ENCODE assay signal across 17 cellular contexts in the genomic region with DNA sequence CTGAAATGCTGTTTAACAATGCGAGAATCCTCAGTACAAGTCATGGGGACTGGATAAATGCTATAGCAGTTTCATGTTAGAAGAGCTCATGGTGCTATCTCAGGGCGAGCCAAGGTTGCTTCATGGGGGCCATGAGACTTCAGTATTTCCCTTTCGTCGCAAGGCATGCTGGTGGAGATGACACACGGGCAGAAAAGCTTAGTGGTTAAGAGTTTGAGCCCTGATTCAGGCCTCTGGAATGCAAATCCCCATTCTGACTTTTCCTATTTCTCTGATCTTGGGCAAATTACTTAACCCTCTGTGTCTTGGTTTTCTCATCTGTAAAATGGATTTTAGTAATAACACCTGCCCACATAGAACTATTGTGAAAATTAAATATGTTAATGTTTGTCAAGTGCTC. TPM values are rescaled to one million over a fixed set of nuclear protein-coding genes. Genes with fewer than 3 reads are reported as not detected.
DNase-seq lines count a peak whose midpoint lies in the region; FAIRE-seq and TF ChIP-seq lines count a peak whose summit lies in the region.
"Had no signal": no experiment of that assay in that cellular context is flagged by ENCODE, and none has a peak within 500 bp of the region (broad histone marks: within the 10 kb centered on the region; RNA-seq: fewer than 3 reads in every experiment).

No MANE protein-coding gene starts in this region.

- H3K9me3 ChIP-seq in astrocyte (ENCODE audit: insufficient read depth, low read depth, low read length) (no peaks in the 10 kb centered on the region), left ventricle myocardium inferior (replicated peaks) (no peaks in the 10 kb centered on the region)
- H3K9me3 ChIP-seq: BLaER1 treated with 17β-estradiol and CSF1 and Interleukin-3, amounts not matched to agents 10 nM and 100 nM; esophagus squamous epithelium; SJSA1 had no signal

- intact Hi-C loops in activated CD4-positive, alpha-beta memory T cell treated with anti-CD3 and anti-CD28 coated beads for 36 hours (cut with micrococcal nuclease): no loop called here
- intact Hi-C loops in left ventricle myocardium inferior (cut with micrococcal nuclease): no loop called here

- H3K27ac Mint-ChIP-seq in astrocyte (ENCODE audit: unreplicated experiment): no peak overlapping the region
- H3K27ac Mint-ChIP-seq in activated CD4-positive, alpha-beta memory T cell treated with anti-CD3 and anti-CD28 coated beads for 36 hours: no peak overlapping the region
- H3K27ac Mint-ChIP-seq: activated T-helper 1 cell treated with anti-CD3 and anti-CD28 coated beads, Interleukin-12 subunit alpha, Interleukin-12 subunit beta, Interleukin-2, Interleukin-4 antibody, amounts not matched to agents 30 ng/mL and 10 ng/mL and 1 ng/mL, durations not matched to agents 14 hours and 24 hours and 36 hours; nephron progenitor cell had no signal

- H3K27me3 Mint-ChIP-seq in astrocyte (ENCODE audit: low read depth, unreplicated experiment): no peaks in the 10 kb centered on the region
- peaks cover 3% of the 10 kb centered on the region for H3K27me3 Mint-ChIP-seq in activated CD4-positive, alpha-beta memory T cell treated with anti-CD3 and anti-CD28 coated beads for 36 hours

- CTCF ChIA-PET in activated CD4-positive, alpha-beta memory T cell treated with anti-CD3 and anti-CD28 coated beads for 36 hours (lab: Charles Lee): interaction anchor here (0.6 kb wide), 1 partner anchor 419 kb away, joined by 3 read pairs; no protein-coding TSS in a partner anchor

- DNase-seq in ACHN (peak; percentile 89), HFF-Myc (ENCODE audit: extremely low read depth, low read depth) (peak; percentile 36), astrocyte (ENCODE audit: low read depth) (peak; percentile 88), iPS-NIHi7 (ENCODE audit: extremely low spot score) (peak; percentile 15), left ventricle myocardium inferior (no peak), cerebellum (ENCODE audit: low spot score) (no peak), DMS114 treated with DMSO at 0.1 percent for 48 hours (lab: John Stamatoyannopoulos, UW; ENCODE audit: unreplicated experiment) (no peak)
- DNase-seq in activated CD4-positive, alpha-beta memory T cell treated with anti-CD3 and anti-CD28 coated beads for 36 hours: no peak
- DNase-seq: esophagus squamous epithelium, left colon, NCI-H1417, NCI-H526 treated with DMSO at 0.1 percent for 48 hours, nephron progenitor cell had no signal

- POLR2A ChIA-PET in activated CD4-positive, alpha-beta memory T cell treated with anti-CD3 and anti-CD28 coated beads for 36 hours (lab: Charles Lee): no interaction called here

- FAIRE-seq in astrocyte (lab: Jason Lieb, UNC): no peak

- H3K4me3 ChIP-seq in HFF-Myc (replicated peaks; ENCODE audit: low read depth, low read length) (no peak overlapping the region), astrocyte (ENCODE audit: insufficient read depth, low read depth, low read length) (no peak overlapping the region), left ventricle myocardium inferior (no peak overlapping the region)
- H3K4me3 ChIP-seq: BLaER1 treated with 17β-estradiol and CSF1 and Interleukin-3, amounts not matched to agents 10 nM and 100 nM; cardiac muscle cell; esophagus squamous epithelium; SJSA1 had no signal

- in situ Hi-C loops in ACHN (cut with HindIII; ENCODE audit: low pct_ligation_motif_present, low pct_unique_long_range_greater_than_20kb, low sequenced_read_pairs): no loop called here

- H4K20me1 ChIP-seq in astrocyte (ENCODE audit: insufficient read depth, low read length): no peaks in the 10 kb centered on the region
- H4K20me1 ChIP-seq: BLaER1 treated with 17β-estradiol and CSF1 and Interleukin-3, amounts not matched to agents 10 nM and 100 nM had no signal

- no peak overlapping the region for H3K27ac ChIP-seq in astrocyte (ENCODE audit: low read depth, low read length)
- H3K27ac ChIP-seq in left ventricle myocardium inferior (replicated peaks): no peak overlapping the region
- H3K27ac ChIP-seq: BLaER1 treated with 17β-estradiol and CSF1 and Interleukin-3, amounts not matched to agents 10 nM and 100 nM; cardiac muscle cell; esophagus squamous epithelium; SJSA1 had no signal

- peak overlapping the region; percentile 6 for H2AFZ ChIP-seq in astrocyte (ENCODE audit: low read depth, low read length)

- H3K27me3 ChIP-seq in astrocyte (ENCODE audit: insufficient read depth, low read length) (no peaks in the 10 kb centered on the region), left ventricle myocardium inferior (ENCODE audit: low read depth) (peaks cover 12% of the 10 kb centered on the region)
- H3K27me3 ChIP-seq: BLaER1 treated with 17β-estradiol and CSF1 and Interleukin-3, amounts not matched to agents 10 nM and 100 nM; cardiac muscle cell; esophagus squamous epithelium; SJSA1 had no signal

- peak overlapping the region; percentile 0 for H3K4me2 ChIP-seq in astrocyte (ENCODE audit: low read length)
- H3K4me2 ChIP-seq: BLaER1 treated with 17β-estradiol and CSF1 and Interleukin-3, amounts not matched to agents 10 nM and 100 nM had no signal

- H3K36me3 Mint-ChIP-seq in astrocyte (ENCODE audit: low read depth, unreplicated experiment): no peaks in the 10 kb centered on the region
- H3K36me3 Mint-ChIP-seq in activated CD4-positive, alpha-beta memory T cell treated with anti-CD3 and anti-CD28 coated beads for 36 hours: no peaks in the 10 kb centered on the region

- TF ChIP-seq CTCF in HFF-Myc (IDR thresholded peaks at IDR 0.05; ENCODE audit: low read depth, low read length, missing control alignments) (no peak), astrocyte (IDR thresholded peaks at IDR 0.05; ENCODE audit: insufficient read depth, low read depth, low read length) (no peak), left ventricle myocardium inferior (IDR thresholded peaks at IDR 0.05; ENCODE audit: borderline replicate concordance) (no peak)

- H3K36me3 ChIP-seq in astrocyte (ENCODE audit: insufficient read depth, low read length): no peaks in the 10 kb centered on the region
- no peaks in the 10 kb centered on the region for H3K36me3 ChIP-seq in left ventricle myocardium inferior
- H3K36me3 ChIP-seq: BLaER1 treated with 17β-estradiol and CSF1 and Interleukin-3, amounts not matched to agents 10 nM and 100 nM; cardiac muscle cell; esophagus squamous epithelium; SJSA1 had no signal

- peaks cover 8% of the 10 kb centered on the region for H3K4me1 Mint-ChIP-seq in astrocyte (ENCODE audit: low read depth, unreplicated experiment)
- no peaks in the 10 kb centered on the region for H3K4me1 Mint-ChIP-seq in activated CD4-positive, alpha-beta memory T cell treated with anti-CD3 and anti-CD28 coated beads for 36 hours (ENCODE audit: low read depth)

- H3K9me3 Mint-ChIP-seq in astrocyte (ENCODE audit: unreplicated experiment): no peaks in the 10 kb centered on the region
- no peaks in the 10 kb centered on the region for H3K9me3 Mint-ChIP-seq in activated CD4-positive, alpha-beta memory T cell treated with anti-CD3 and anti-CD28 coated beads for 36 hours
- H3K9me3 Mint-ChIP-seq: activated T-helper 1 cell treated with anti-CD3 and anti-CD28 coated beads, Interleukin-12 subunit alpha, Interleukin-12 subunit beta, Interleukin-2, Interleukin-4 antibody, amounts not matched to agents 30 ng/mL and 10 ng/mL and 1 ng/mL, durations not matched to agents 14 hours and 24 hours and 36 hours; nephron progenitor cell had no signal

- H3K4me1 ChIP-seq in astrocyte (ENCODE audit: insufficient read depth, low read length) (no peaks in the 10 kb centered on the region), left ventricle myocardium inferior (no peaks in the 10 kb centered on the region)
- H3K4me1 ChIP-seq: BLaER1 treated with 17β-estradiol and CSF1 and Interleukin-3, amounts not matched to agents 10 nM and 100 nM; esophagus squamous epithelium; SJSA1 had no signal

- no peak overlapping the region for H3K4me3 Mint-ChIP-seq in astrocyte (ENCODE audit: unreplicated experiment)
- no peak overlapping the region for H3K4me3 Mint-ChIP-seq in activated CD4-positive, alpha-beta memory T cell treated with anti-CD3 and anti-CD28 coated beads for 36 hours
- H3K4me3 Mint-ChIP-seq: activated T-helper 1 cell treated with anti-CD3 and anti-CD28 coated beads, Interleukin-12 subunit alpha, Interleukin-12 subunit beta, Interleukin-2, Interleukin-4 antibody, amounts not matched to agents 30 ng/mL and 10 ng/mL and 1 ng/mL, durations not matched to agents 14 hours and 24 hours and 36 hours; nephron progenitor cell had no signal

- no peaks in the 10 kb centered on the region for H3K79me2 ChIP-seq in astrocyte (ENCODE audit: insufficient read depth, low read length)

- H3K9ac ChIP-seq in astrocyte (ENCODE audit: low read length): no peak overlapping the region
- H3K9ac ChIP-seq: BLaER1 treated with 17β-estradiol and CSF1 and Interleukin-3, amounts not matched to agents 10 nM and 100 nM had no signal

RNA-seq across cellular contexts. Expression of a gene that starts 57.4 kb away (rescaled TPM):
- total RNA-seq in astrocyte (30.1 and 35.7 TPM in 2 replicates), left ventricle myocardium inferior (40.6 TPM), cerebellum (84.7 TPM)
- 1 to 10 TPM; 6.3 to 7.0 TPM for total RNA-seq in activated CD4-positive, alpha-beta memory T cell treated with anti-CD3 and anti-CD28 coated beads for 36 hours

Comparison
In these comparisons a context has a peak if more than half of its experiments do, and no peak if none do; other contexts are left out.
1. DNase-seq: peak in ACHN (single experiment), HFF-Myc (single experiment), astrocyte (single experiment) and iPS-NIHi7 (single experiment); none in activated CD4-positive, alpha-beta memory T cell treated with anti-CD3 and anti-CD28 coated beads for 36 hours (single experiment), left ventricle myocardium inferior (single experiment), cerebellum (single experiment) and DMS114 treated with DMSO at 0.1 percent for 48 hours (single experiment).